13 cellular contexts compared by ENCODE assay signal in the genomic region with DNA sequence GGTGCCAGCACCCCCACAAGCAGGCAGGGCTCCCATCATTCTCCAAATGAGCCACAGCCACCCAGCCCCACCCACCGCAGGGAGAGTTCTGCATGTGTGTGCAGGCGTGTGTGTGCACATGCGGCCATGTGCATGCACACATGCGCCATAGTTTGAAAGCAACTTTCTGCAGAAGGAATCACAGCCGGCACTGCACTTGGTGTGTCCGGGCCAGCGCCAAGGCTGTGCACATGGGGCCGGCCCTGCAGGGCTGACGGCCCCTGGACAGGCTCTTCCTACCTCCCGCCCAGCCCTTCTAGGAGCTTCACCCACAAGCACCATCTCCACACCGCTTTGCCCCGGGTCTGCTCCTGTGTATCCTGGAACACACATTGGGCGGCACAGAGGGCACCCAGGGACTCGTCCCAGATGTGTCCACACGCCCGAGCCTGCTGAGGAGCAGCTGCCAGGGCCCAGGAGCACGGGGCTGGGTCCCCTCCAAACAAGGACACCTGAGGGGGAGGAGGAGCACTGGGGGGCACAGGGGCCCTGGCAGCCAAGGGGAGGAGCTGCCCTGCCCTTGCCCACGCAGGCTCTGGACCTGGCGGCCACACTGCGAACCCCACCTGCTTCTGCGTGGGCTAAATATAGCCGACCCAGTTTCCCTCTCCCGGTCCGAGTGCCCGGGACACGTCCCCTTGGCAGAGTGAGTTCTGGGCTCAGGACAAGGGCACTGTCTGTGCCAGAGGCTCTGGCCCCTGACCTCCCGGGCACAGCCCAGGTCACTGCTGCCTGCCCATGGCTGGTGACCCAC. TPM values are rescaled to one million over a fixed set of nuclear protein-coding genes. Genes with fewer than 3 reads are reported as not detected.
DNase-seq lines count a peak whose midpoint lies in the region; ATAC-seq, FAIRE-seq and TF ChIP-seq lines count a peak whose summit lies in the region.
"Had no signal": no experiment of that assay in that cellular context is flagged by ENCODE, and none has a peak within 500 bp of the region (broad histone marks: within the 10 kb centered on the region; RNA-seq: fewer than 3 reads in every experiment).

No MANE protein-coding gene starts in this region.

- TF ChIP-seq CTCF in A549 (IDR thresholded peaks at IDR 0.05) (no peak), gastroesophageal sphincter (IDR thresholded peaks at IDR 0.05) (peak in 2 of 4 experiments; percentile 27 to 33), pancreas (IDR thresholded peaks at IDR 0.05) (no peak)

- TF ChIP-seq EP300 in A549 (IDR thresholded peaks at IDR 0.05) = no peak
- no peak for TF ChIP-seq EP300 in Ishikawa (IDR thresholded peaks at IDR 0.05; ENCODE audit: borderline replicate concordance)
- TF ChIP-seq EP300 in gastroesophageal sphincter (IDR thresholded peaks at IDR 0.05) = no peak

- no peak overlapping the region for H3K4me3 ChIP-seq in A549
- no peak overlapping the region for H3K4me3 ChIP-seq in gastroesophageal sphincter
- H3K4me3 ChIP-seq in pancreas = no peak overlapping the region
- H3K4me3 ChIP-seq: colonic mucosa, skin epidermis had no signal

- H3K27me3 ChIP-seq in gastroesophageal sphincter (no peaks in the 10 kb centered on the region), pancreas (no peaks in the 10 kb centered on the region)
- H3K27me3 ChIP-seq: colonic mucosa had no signal

- DNase-seq in A549 (ENCODE audit: low read depth in 1 of 2, low spot score in 1 of 2) (no peak), pancreas (peak in 4 of 6 donors; percentile 9 to 78 (median 48)), NCI-H446 (lab: John Stamatoyannopoulos, UW) (no peak)
- DNase-seq: NCI-H187; RPMI8226; stimulated activated CD8-positive, alpha-beta memory T cell treated with anti-CD3 and anti-CD28 coated beads, Interleukin-4, amount 100 ng/mL, for 48 hours had no signal

- ATAC-seq in A549 = 0 out of 6 replicates have a peak, but pooled peaks of 1 of the 2 experiments have one; percentile 0
- no peak for ATAC-seq in gastroesophageal sphincter
- ATAC-seq in pancreas = no peak
- no peak for ATAC-seq in HG02678 (IDR thresholded peaks at IDR 0.05; ENCODE audit: unreplicated experiment)
- ATAC-seq in HG03520 (IDR thresholded peaks at IDR 0.05; ENCODE audit: unreplicated experiment) = no peak
- no peak for ATAC-seq in HG03139 (IDR thresholded peaks at IDR 0.05; ENCODE audit: unreplicated experiment)

- no peak overlapping the region for H3K4me2 ChIP-seq in A549

- H3K36me3 ChIP-seq in gastroesophageal sphincter = peaks cover 0 to 5% of the 10 kb centered on the region in 2 donors
- no peaks in the 10 kb centered on the region for H3K36me3 ChIP-seq in pancreas
- H3K36me3 ChIP-seq: colonic mucosa had no signal

- no peak for TF ChIP-seq RAD21 in A549 (conservative IDR thresholded peaks at IDR 0.05 in 1 of 2, IDR thresholded peaks at IDR 0.05 in 1 of 2)
- no peak for TF ChIP-seq RAD21 in Ishikawa (IDR thresholded peaks at IDR 0.05; ENCODE audit: low read depth)

- FAIRE-seq in A549 (lab: Jason Lieb, UNC) (no peak), pancreas (lab: Jason Lieb, UNC) (no peak)

- TF ChIP-seq POLR2A in A549 (IDR thresholded peaks at IDR 0.05; ENCODE audit: low read length) (no peak), gastroesophageal sphincter (IDR thresholded peaks at IDR 0.05) (no peak)

- H3K9me3 ChIP-seq in A549 (no peaks in the 10 kb centered on the region), gastroesophageal sphincter (no peaks in the 10 kb centered on the region), pancreas (no peaks in the 10 kb centered on the region)
- H3K9me3 ChIP-seq: colonic mucosa had no signal

- intact Hi-C loops in pancreas (cut with DNase I) = loop anchor here in 2 of 3 donors (5.0 kb wide), 1 partner anchor 228 kb away; no protein-coding TSS in a partner anchor

- peaks cover 39% of the 10 kb centered on the region for H3K4me1 ChIP-seq in A549
- H3K4me1 ChIP-seq in gastroesophageal sphincter = peaks cover 11 to 95% (median 51%) of the 10 kb centered on the region in 3 donors
- peaks cover 7 to 16% (median 11%) of the 10 kb centered on the region in 3 donors for H3K4me1 ChIP-seq in pancreas

- H3K27ac ChIP-seq in A549 (peak overlapping the region; percentile 40 to 88; a peak in 3 of 6 replicates), gastroesophageal sphincter (peak overlapping the region in 3 of 4 donors; percentile 76 to 78 (median 78)), pancreas (no peak overlapping the region)
- H3K27ac ChIP-seq: colonic mucosa had no signal

- 77% methylated on average over 9 of the region's 27 CpGs for WGBS in A549 (ENCODE audit: missing lambda C conversion rate)
- no CpG with 5 or more reads among the region's 27 CpGs for WGBS in gastroesophageal sphincter (ENCODE audit: low coverage in 1 of 2), 2 donors
- WGBS in pancreas, 2 donors = 71 to 78% methylated on average over 27 of the region's 27 CpGs

- POLR2A ChIA-PET in A549 (lab: Yijun Ruan, JAX) = no interaction called here

- CTCF ChIA-PET in A549 (lab: Yijun Ruan, JAX) = interaction anchor here (0.6 to 7.0 kb wide), 5 partner anchors 174 to 494 kb away, joined by 4 to 87 read pairs (median 5); no protein-coding TSS in a partner anchor

TF ChIP-seq in A549, 52 proteins besides CTCF, POLR2A, EP300 and RAD21:
- no peak for TF ChIP-seq CHD2 (IDR thresholded peaks at IDR 0.05; ENCODE audit: low read length, partially characterized antibody)
- 0 out of 2 replicates have a peak, but pooled peaks have one; percentile 63 for TF ChIP-seq POLR2AphosphoS2 (conservative IDR thresholded peaks at IDR 0.05; ENCODE audit: low read length)

TF ChIP-seq in Ishikawa, 13 proteins besides CTCF, POLR2A, EP300 and RAD21:
- TF ChIP-seq ZBTB7A (IDR thresholded peaks at IDR 0.05; ENCODE audit: low read depth) (0 out of 2 replicates have a peak, but pooled peaks have one; percentile 42), NFIC (IDR thresholded peaks at IDR 0.05) (no peak)

RNA-seq across cellular contexts. Expression of gene TPPP, which starts 19.1 kb away (rescaled TPM):
- polyA plus RNA-seq in A549 (2011; rRNA removed) (1.0 and 1.2 TPM in 2 replicates), A549 (2017; fragmentation: RNase III; extraction: RNeasy Plus Mini Kit Qiagen cat#74134 plus additional on column Dnase treatment) (1.2 to 1.5 TPM (median 1.4 TPM) in 3 replicates), pancreas (1 to 10 TPM; 2.7 to 6.4 TPM)
- polyA plus RNA-seq in A549 (2012; cell fraction: cytosol; rRNA removed) = 1.1 and 1.3 TPM in 2 replicates
- 2.4 and 3.6 TPM in 2 replicates for polyA plus RNA-seq in A549 (2012; cell fraction: nucleus; rRNA removed)
- 1.8 and 2.6 TPM in 2 replicates for polyA minus RNA-seq in A549 (2011; rRNA and poly(A)+ RNA removed)
- total RNA-seq in gastroesophageal sphincter (10 to 100 TPM; 13.3 to 42.8 (median 32.0) TPM), pancreas (1 to 10 TPM; 2.1 to 4.3 (median 2.6) TPM)

Comparison
In these comparisons a context has a peak if more than half of its experiments do, and no peak if none do; other contexts are left out.
1. DNase-seq: peak in pancreas (4 of 6); none in A549 (0 of 2) and NCI-H446 (0 of 2).
2. H3K27ac ChIP-seq: peak in A549 (2 of 2) and gastroesophageal sphincter (3 of 4); none in pancreas (0 of 4).